ENCODE assay signal across 9 cellular contexts in the genomic region with DNA sequence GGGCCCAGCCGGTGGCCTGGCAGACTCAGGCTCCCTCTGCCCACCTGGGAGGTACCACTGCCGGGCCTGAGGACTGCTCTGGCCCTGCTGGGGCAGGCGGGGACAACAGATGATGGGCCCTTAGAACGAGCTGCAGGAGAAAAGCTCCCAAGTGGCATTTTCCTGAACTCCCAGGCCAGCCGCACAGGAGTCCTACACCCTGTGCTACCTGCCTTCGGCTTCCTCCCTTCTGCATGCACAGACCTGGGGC. TPM values are rescaled to one million over a fixed set of nuclear protein-coding genes. Genes with fewer than 3 reads are reported as not detected.
DNase-seq lines count a peak whose midpoint lies in the region; ATAC-seq and TF ChIP-seq lines count a peak whose summit lies in the region.
"Had no signal": no experiment of that assay in that cellular context is flagged by ENCODE, and none has a peak within 500 bp of the region (broad histone marks: within the 10 kb centered on the region; RNA-seq: fewer than 3 reads in every experiment).

No MANE protein-coding gene starts in this region.

- peak; percentile 17 for TF ChIP-seq CTCF in natural killer cell (IDR thresholded peaks at IDR 0.05)

- no peaks in the 10 kb centered on the region for H3K36me3 Mint-ChIP-seq in natural killer cell
- H3K36me3 Mint-ChIP-seq in natural killer cell treated with Interleukin-12 subunit alpha and Interleukin-12 subunit beta and Interleukin-15 and Interleukin-18, amount 100 ng/mL, for 72 hours: no peaks in the 10 kb centered on the region

- H3K4ac ChIP-seq in mesenchymal stem cell (ENCODE audit: low read depth in 1 of 2, low read length in 2 of 2): no peak overlapping the region

- H3K79me1 ChIP-seq in mesenchymal stem cell (replicated peaks; ENCODE audit: low read length, poor library complexity, severe bottlenecking): peaks cover 23% of the 10 kb centered on the region

- H2BK15ac ChIP-seq in mesenchymal stem cell (ENCODE audit: low read depth, poor library complexity, severe bottlenecking): no peak overlapping the region

- H2BK120ac ChIP-seq in mesenchymal stem cell (ENCODE audit: low read depth, low read length): no peak overlapping the region

- H4K91ac ChIP-seq in mesenchymal stem cell (ENCODE audit: low read length): no peak overlapping the region

- no peak overlapping the region for H3K4me3 Mint-ChIP-seq in natural killer cell
- H3K4me3 Mint-ChIP-seq in natural killer cell treated with Interleukin-12 subunit alpha and Interleukin-12 subunit beta and Interleukin-15 and Interleukin-18, amount 100 ng/mL, for 72 hours: no peak overlapping the region

- H3K27ac Mint-ChIP-seq in natural killer cell: peak overlapping the region; percentile 98
- H3K27ac Mint-ChIP-seq in natural killer cell treated with Interleukin-12 subunit alpha and Interleukin-12 subunit beta and Interleukin-15 and Interleukin-18, amount 100 ng/mL, for 72 hours: no peak overlapping the region

- no peaks in the 10 kb centered on the region for H3K27me3 Mint-ChIP-seq in natural killer cell (ENCODE audit: low read depth in 2 of 2)
- no peaks in the 10 kb centered on the region for H3K27me3 Mint-ChIP-seq in natural killer cell treated with Interleukin-12 subunit alpha and Interleukin-12 subunit beta and Interleukin-15 and Interleukin-18, amount 100 ng/mL, for 72 hours

- H3K9me3 Mint-ChIP-seq in natural killer cell: no peaks in the 10 kb centered on the region
- no peaks in the 10 kb centered on the region for H3K9me3 Mint-ChIP-seq in natural killer cell treated with Interleukin-12 subunit alpha and Interleukin-12 subunit beta and Interleukin-15 and Interleukin-18, amount 100 ng/mL, for 72 hours

- H3K36me3 ChIP-seq in mesenchymal stem cell (ENCODE audit: control insufficient read depth in 1 of 2, insufficient read depth in 2 of 2, low read depth in 1 of 2, low read length in 2 of 2): peaks cover 61 to 69% of the 10 kb centered on the region in 2 experiments

- no peaks in the 10 kb centered on the region for H3K27me3 ChIP-seq in mesenchymal stem cell (ENCODE audit: control insufficient read depth in 1 of 2, insufficient read depth in 1 of 2, low read length in 2 of 2)

- peaks cover 41 to 59% of the 10 kb centered on the region in 2 donors for H3K4me1 Mint-ChIP-seq in natural killer cell
- peaks cover 33 to 43% of the 10 kb centered on the region in 2 donors for H3K4me1 Mint-ChIP-seq in natural killer cell treated with Interleukin-12 subunit alpha and Interleukin-12 subunit beta and Interleukin-15 and Interleukin-18, amount 100 ng/mL, for 72 hours (ENCODE audit: low read depth in 2 of 2)

- H3K14ac ChIP-seq in mesenchymal stem cell (ENCODE audit: low read length in 2 of 2): no peak overlapping the region

- no peak overlapping the region for H2AK5ac ChIP-seq in mesenchymal stem cell (ENCODE audit: low read length, severe bottlenecking)

- H3K27ac ChIP-seq in mesenchymal stem cell (ENCODE audit: low read length, poor library complexity, severe bottlenecking): no peak overlapping the region

- intact Hi-C loops in natural killer cell (cut with micrococcal nuclease): loop anchor here (5.0 kb wide), 1 partner anchor 71 kb away; a partner anchor contains a TSS

- H2BK5ac ChIP-seq in mesenchymal stem cell (ENCODE audit: low read depth, low read length, poor library complexity, severe bottlenecking): no peak overlapping the region

- ATAC-seq in natural killer cell (no peak), HG03280 (IDR thresholded peaks at IDR 0.05; ENCODE audit: unreplicated experiment) (no peak), GM18520 (IDR thresholded peaks at IDR 0.05; ENCODE audit: unreplicated experiment) (no peak)
- ATAC-seq in natural killer cell treated with Interleukin-12 subunit alpha and Interleukin-12 subunit beta and Interleukin-15 and Interleukin-18, amount 100 ng/mL, for 72 hours: no peak

- DNase-seq in natural killer cell: no peak
- DNase-seq in natural killer cell treated with Interleukin-12 subunit alpha and Interleukin-12 subunit beta and Interleukin-15 and Interleukin-18, amount 100 ng/mL, for 72 hours (ENCODE audit: low spot score): no peak
- DNase-seq in astrocyte of the hippocampus (ENCODE audit: low read depth, low spot score): peak; percentile 62
- peak; percentile 56 for DNase-seq in mesenchymal stem cell
- no peak for DNase-seq in NOMO-1 (lab: John Stamatoyannopoulos, UW; ENCODE audit: unreplicated experiment in 2 of 2)
- no peak for DNase-seq in GM03348 (ENCODE audit: low spot score)
- DNase-seq: NCI-H69 had no signal

- no peak overlapping the region for H3K18ac ChIP-seq in mesenchymal stem cell (ENCODE audit: low read depth in 1 of 2, low read length in 2 of 2)

- H3K4me2 ChIP-seq in mesenchymal stem cell (ENCODE audit: low read length, poor library complexity, severe bottlenecking): no peak overlapping the region

- no peak overlapping the region for H3K23ac ChIP-seq in mesenchymal stem cell (ENCODE audit: low read length in 2 of 2)

- H2BK12ac ChIP-seq in mesenchymal stem cell (ENCODE audit: low read length in 2 of 2): no peak overlapping the region

- WGBS in mesenchymal stem cell: 79% methylated on average over 6 of the region's 6 CpGs

- no peaks in the 10 kb centered on the region for H3K9me3 ChIP-seq in mesenchymal stem cell (ENCODE audit: control insufficient read depth, low read length)

- H2AFZ ChIP-seq in mesenchymal stem cell (ENCODE audit: low read depth, low read length): no peak overlapping the region

- H3K4me1 ChIP-seq in mesenchymal stem cell (ENCODE audit: control insufficient read depth, insufficient read depth, low read depth, low read length): peaks cover 52% of the 10 kb centered on the region

- no peak overlapping the region for H3K4me3 ChIP-seq in mesenchymal stem cell (ENCODE audit: insufficient read depth in 1 of 2, low read depth in 1 of 2, low read length in 2 of 2)

- H4K8ac ChIP-seq in mesenchymal stem cell (ENCODE audit: low read length): no peak overlapping the region

- peak overlapping the region; percentile 8 for H3K9ac ChIP-seq in mesenchymal stem cell (ENCODE audit: low read length)

RNA-seq across cellular contexts. Expression of a gene that starts 41.3 kb away (rescaled TPM):
- total RNA-seq in natural killer cell: 10 to 100 TPM; 47.5 to 73.5 (median 70.0) TPM
- total RNA-seq in natural killer cell treated with Interleukin-12 subunit alpha and Interleukin-12 subunit beta and Interleukin-15 and Interleukin-18, amount 100 ng/mL, for 72 hours: 10 to 100 TPM; 42.5 to 59.1 TPM
- 931 TPM for polyA plus RNA-seq in mesenchymal stem cell (2013, experiment 1 of 2)
- 914 TPM for polyA plus RNA-seq in mesenchymal stem cell (2013, experiment 2 of 2)

Comparison
In these comparisons a context has a peak if more than half of its experiments do, and no peak if none do; other contexts are left out.
1. H3K27ac Mint-ChIP-seq: peak in natural killer cell (2 of 2); none in natural killer cell treated with Interleukin-12 subunit alpha and Interleukin-12 subunit beta and Interleukin-15 and Interleukin-18, amount 100 ng/mL, for 72 hours (0 of 2).
2. DNase-seq: peak in astrocyte of the hippocampus (single experiment) and mesenchymal stem cell (single experiment); none in natural killer cell (single experiment), natural killer cell treated with Interleukin-12 subunit alpha and Interleukin-12 subunit beta and Interleukin-15 and Interleukin-18, amount 100 ng/mL, for 72 hours (single experiment), NOMO-1 (0 of 2) and GM03348 (single experiment).